In the genomic region with DNA sequence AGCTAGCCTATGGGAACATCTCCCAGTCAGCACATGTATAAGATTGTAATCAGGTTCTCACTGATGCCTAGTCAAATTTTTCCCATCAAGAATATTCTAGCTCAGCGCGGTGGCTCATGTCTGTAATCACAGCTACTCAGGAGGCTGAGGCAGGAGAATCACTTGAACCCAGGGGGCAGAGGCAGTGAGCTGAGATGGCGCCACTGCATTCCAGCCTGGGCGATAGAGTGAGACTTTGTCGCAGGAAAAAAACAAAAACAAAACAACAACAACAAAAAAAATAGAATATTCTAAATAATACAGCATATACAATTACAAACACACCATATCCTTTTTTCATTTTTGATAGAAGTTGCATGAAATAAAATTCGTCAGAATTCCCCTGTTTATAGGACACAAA, we compare ENCODE assay signal across 35 cellular contexts.
"Had no signal": no experiment of that assay in that cellular context is flagged by ENCODE, and none has a peak within 500 bp of the region (broad histone marks: within the 10 kb centered on the region; RNA-seq: fewer than 3 reads in every experiment).

No MANE protein-coding gene starts in this region.

- H3K36me3 ChIP-seq: MG63 had no signal

- H3K27ac ChIP-seq: KMS-11 had no signal

- H3K4me2 ChIP-seq: KMS-11 had no signal

- H3K27me3 ChIP-seq: MG63 had no signal

- H3K4me3 ChIP-seq: MG63 had no signal

- DNase-seq: Karpas-422, Kasumi-1, MG63, MM.1S, MV-4-11, NCI-H1048, NCI-H1092, NCI-H1092 treated with DMSO at 0.1 percent for 48 hours, NCI-H1105, NCI-H1105 treated with DMSO at 0.1 percent for 48 hours, NCI-H1417, NCI-H1417 treated with DMSO at 0.1 percent for 48 hours, NCI-H1436, NCI-H1436 treated with DMSO at 0.1 percent for 48 hours, NCI-H146, NCI-H1694, NCI-H1694 treated with DMSO at 0.1 percent for 48 hours, NCI-H187, NCI-H187 treated with DMSO at 0.1 percent for 48 hours, NCI-H1930, NCI-H2029, NCI-H2029 treated with DMSO at 0.1 percent for 48 hours, NCI-H2081, NCI-H2081 treated with DMSO at 0.1 percent for 48 hours, NCI-H2107, NCI-H2171, NCI-H2171 treated with DMSO at 0.1 percent for 48 hours, NCI-H2227 treated with DMSO at 0.1 percent for 48 hours, NCI-H226, NCI-H345, NCI-H446, NCI-H446 treated with DMSO at 0.1 percent for 48 hours, NCI-H510A, NCI-H510A treated with DMSO at 0.1 percent for 48 hours had no signal
